In the genomic region with DNA sequence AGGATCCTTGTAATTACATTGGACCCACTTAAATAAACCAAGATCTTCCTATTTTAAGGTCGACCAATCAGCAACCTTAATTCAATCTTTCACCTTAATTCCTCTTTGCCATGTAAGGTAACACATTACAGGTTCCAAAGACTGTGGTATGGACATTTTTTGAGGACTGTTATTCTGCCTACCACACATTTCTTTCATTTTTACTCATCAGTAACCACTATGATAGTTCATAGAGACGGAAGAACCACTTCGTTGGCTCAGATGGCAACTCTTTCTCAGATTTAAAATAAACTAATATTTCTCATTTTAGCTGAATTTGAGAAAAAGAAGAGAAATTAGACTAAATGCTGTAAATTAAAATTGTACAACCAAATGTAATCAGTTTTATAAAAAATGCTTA, we compare ENCODE assay signal across 14 cellular contexts.
"Had no signal": no experiment of that assay in that cellular context is flagged by ENCODE, and none has a peak within 500 bp of the region (broad histone marks: within the 10 kb centered on the region; RNA-seq: fewer than 3 reads in every experiment).

No MANE protein-coding gene starts in this region.

- ATAC-seq: heart right ventricle; left lung; mucosa of descending colon; naive thymus-derived CD8-positive, alpha-beta T cell had no signal

- H3K4me1 Mint-ChIP-seq: activated CD4-positive, alpha-beta T cell treated with anti-CD3 and anti-CD28 coated beads, Interleukin-2, amount 10 ng/mL, durations not matched to agents 24 days and 14 days; activated naive CD4-positive, alpha-beta T cell treated with anti-CD3 and anti-CD28 coated beads, Interleukin-2, amount 10 ng/mL, durations not matched to agents 7 days and 5 days had no signal

- H3K27me3 ChIP-seq: heart right ventricle, left lung, tibial artery had no signal

- H3K36me3 ChIP-seq: heart right ventricle, left lung, tibial artery had no signal

- H3K9me3 ChIP-seq: heart right ventricle, left lung, mucosa of descending colon, tibial artery had no signal

- H3K27me3 Mint-ChIP-seq: activated CD4-positive, alpha-beta T cell treated with anti-CD3 and anti-CD28 coated beads, Interleukin-2, amount 10 ng/mL, durations not matched to agents 24 days and 14 days; activated naive CD4-positive, alpha-beta T cell treated with anti-CD3 and anti-CD28 coated beads, Interleukin-2, amount 10 ng/mL, durations not matched to agents 7 days and 5 days; naive thymus-derived CD8-positive, alpha-beta T cell had no signal

- H3K4me3 Mint-ChIP-seq: activated CD4-positive, alpha-beta T cell treated with anti-CD3 and anti-CD28 coated beads, Interleukin-2, amount 10 ng/mL, durations not matched to agents 24 days and 14 days; activated naive CD4-positive, alpha-beta T cell treated with anti-CD3 and anti-CD28 coated beads, Interleukin-2, amount 10 ng/mL, durations not matched to agents 7 days and 5 days; naive thymus-derived CD8-positive, alpha-beta T cell had no signal

- H3K9me3 Mint-ChIP-seq: activated CD4-positive, alpha-beta T cell treated with anti-CD3 and anti-CD28 coated beads, Interleukin-2, amount 10 ng/mL, durations not matched to agents 24 days and 14 days; activated naive CD4-positive, alpha-beta T cell treated with anti-CD3 and anti-CD28 coated beads, Interleukin-2, amount 10 ng/mL, durations not matched to agents 7 days and 5 days; naive thymus-derived CD8-positive, alpha-beta T cell had no signal

- H3K4me3 ChIP-seq: coronary artery, heart right ventricle, left lung, mucosa of descending colon, skin epidermis, tibial artery had no signal

- H3K36me3 Mint-ChIP-seq: activated naive CD4-positive, alpha-beta T cell treated with anti-CD3 and anti-CD28 coated beads, Interleukin-2, amount 10 ng/mL, durations not matched to agents 7 days and 5 days had no signal

- H3K4me1 ChIP-seq: heart right ventricle, left lung, tibial artery had no signal

- DNase-seq: activated CD4-positive, alpha-beta T cell treated with anti-CD3 and anti-CD28 coated beads, Interleukin-2, amount 10 ng/mL, durations not matched to agents 24 days and 14 days; activated naive CD4-positive, alpha-beta T cell treated with anti-CD3 and anti-CD28 coated beads, Interleukin-2, amount 10 ng/mL, durations not matched to agents 7 days and 5 days; caudate nucleus; effector CD8-positive, alpha-beta T cell; foreskin melanocyte; heart right ventricle; left lung; mucosa of descending colon; naive thymus-derived CD8-positive, alpha-beta T cell; posterior cingulate gyrus; tibial artery had no signal

- H3K27ac Mint-ChIP-seq: activated CD4-positive, alpha-beta T cell treated with anti-CD3 and anti-CD28 coated beads, Interleukin-2, amount 10 ng/mL, durations not matched to agents 24 days and 14 days; activated naive CD4-positive, alpha-beta T cell treated with anti-CD3 and anti-CD28 coated beads, Interleukin-2, amount 10 ng/mL, durations not matched to agents 7 days and 5 days; activated T-helper 2 cell treated with anti-CD3 and anti-CD28 coated beads, Interferon-gamma antibody, Interleukin-2, Interleukin-4, amounts not matched to agents 10 μg/mL and 5 μg/mL and 100 μg/mL, durations not matched to agents 14 hours and 24 hours and 36 hours; naive thymus-derived CD8-positive, alpha-beta T cell had no signal
